In the genomic region with DNA sequence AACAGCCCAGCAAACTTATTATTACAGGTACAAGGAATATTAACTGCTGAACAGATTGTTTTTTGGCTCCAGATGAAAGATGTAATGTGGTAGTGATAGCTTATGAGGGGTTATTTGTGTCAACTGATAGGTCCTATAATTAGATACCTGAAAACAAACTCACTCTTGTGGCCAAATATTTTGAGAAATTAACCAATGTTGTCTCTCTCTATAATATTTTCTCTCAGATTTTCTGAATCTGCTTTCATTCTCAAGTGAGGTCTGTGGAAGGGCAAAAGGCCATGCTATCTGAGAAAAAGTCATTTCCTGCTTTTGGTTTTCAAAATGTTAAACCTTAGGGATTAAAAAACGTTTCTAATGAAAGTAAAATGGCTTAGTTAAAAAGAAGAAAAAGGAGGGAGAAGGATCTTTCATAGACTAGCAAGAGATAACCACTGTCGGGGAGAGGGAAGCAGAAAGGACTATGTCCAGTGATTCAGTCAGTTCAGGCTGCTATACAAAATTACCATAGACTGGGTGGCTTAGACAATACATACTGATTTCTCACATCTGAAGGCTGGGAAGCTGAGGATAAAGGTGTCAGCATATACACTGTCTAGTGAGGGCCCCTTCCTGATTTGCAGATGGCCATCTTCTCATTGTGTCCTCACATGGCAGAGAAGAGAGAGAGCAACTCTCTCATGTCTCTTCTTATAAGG, we compare ENCODE assay signal across 10 cellular contexts.
A peak's percentile ranks its signal among the peaks of the same experiment; 100 is the strongest.
DNase-seq lines count a peak whose midpoint lies in the region; ATAC-seq, FAIRE-seq and TF ChIP-seq lines count a peak whose summit lies in the region.
"Had no signal": no experiment of that assay in that cellular context is flagged by ENCODE, and none has a peak within 500 bp of the region (broad histone marks: within the 10 kb centered on the region; RNA-seq: fewer than 3 reads in every experiment).

No MANE protein-coding gene starts in this region.

- H3K4me2 ChIP-seq in mesenchymal stem cell (ENCODE audit: low read length, poor library complexity, severe bottlenecking), result no peak overlapping the region

- no peak overlapping the region for H2AK5ac ChIP-seq in mesenchymal stem cell (ENCODE audit: low read length, severe bottlenecking)

- peak overlapping the region in 1 of 2 experiments; percentile 32 for H3K4me3 ChIP-seq in mesenchymal stem cell (ENCODE audit: insufficient read depth in 1 of 2, low read depth in 1 of 2, low read length in 2 of 2)

- H2BK120ac ChIP-seq in mesenchymal stem cell (ENCODE audit: low read depth, low read length), result peak overlapping the region; percentile 54

- TF ChIP-seq CTCF in omental fat pad (IDR thresholded peaks at IDR 0.05), result no peak

- H2BK15ac ChIP-seq in mesenchymal stem cell (ENCODE audit: low read depth, poor library complexity, severe bottlenecking), result no peak overlapping the region

- H3K18ac ChIP-seq in mesenchymal stem cell (ENCODE audit: low read depth in 1 of 2, low read length in 2 of 2), result peak overlapping the region in 1 of 2 experiments; percentile 79

- H3K4ac ChIP-seq in mesenchymal stem cell (ENCODE audit: low read depth in 1 of 2, low read length in 2 of 2), result peak overlapping the region in 1 of 2 experiments; percentile 62

- no peak overlapping the region for H4K8ac ChIP-seq in mesenchymal stem cell (ENCODE audit: low read length)

- no peaks in the 10 kb centered on the region for H3K27me3 ChIP-seq in mesenchymal stem cell (ENCODE audit: control insufficient read depth in 1 of 2, insufficient read depth in 1 of 2, low read length in 2 of 2)

- H3K9me3 ChIP-seq in mesenchymal stem cell (ENCODE audit: control insufficient read depth, low read length), result no peaks in the 10 kb centered on the region

- WGBS in mesenchymal stem cell, result 55% methylated on average over 2 of the region's 2 CpGs

- H3K4me1 ChIP-seq in mesenchymal stem cell (ENCODE audit: control insufficient read depth, insufficient read depth, low read depth, low read length), result no peaks in the 10 kb centered on the region

- no peaks in the 10 kb centered on the region for H3K36me3 ChIP-seq in mesenchymal stem cell (ENCODE audit: control insufficient read depth in 1 of 2, insufficient read depth in 2 of 2, low read depth in 1 of 2, low read length in 2 of 2)

- H3K27ac ChIP-seq in mesenchymal stem cell (ENCODE audit: low read length, poor library complexity, severe bottlenecking), result no peak overlapping the region

- H3K9ac ChIP-seq in mesenchymal stem cell (ENCODE audit: low read length), result no peak overlapping the region

- ATAC-seq in GM21576 (IDR thresholded peaks at IDR 0.05; ENCODE audit: unreplicated experiment), result peak; percentile 42
- peak; percentile 43 for ATAC-seq in HG03469 (IDR thresholded peaks at IDR 0.05; ENCODE audit: unreplicated experiment)
- no peak for ATAC-seq in omental fat pad (ENCODE audit: low FRiP score)
- ATAC-seq in GM18519 (IDR thresholded peaks at IDR 0.05; ENCODE audit: low FRiP score, unreplicated experiment), result no peak

- peak overlapping the region; percentile 50 for H4K91ac ChIP-seq in mesenchymal stem cell (ENCODE audit: low read length)

- H2BK5ac ChIP-seq in mesenchymal stem cell (ENCODE audit: low read depth, low read length, poor library complexity, severe bottlenecking), result no peak overlapping the region

- H3K14ac ChIP-seq in mesenchymal stem cell (ENCODE audit: low read length in 2 of 2), result no peak overlapping the region

- no peak overlapping the region for H3K23ac ChIP-seq in mesenchymal stem cell (ENCODE audit: low read length in 2 of 2)

- H2BK12ac ChIP-seq in mesenchymal stem cell (ENCODE audit: low read length in 2 of 2), result peak overlapping the region; percentile 72 to 98

- H3K79me1 ChIP-seq in mesenchymal stem cell (replicated peaks; ENCODE audit: low read length, poor library complexity, severe bottlenecking), result no peaks in the 10 kb centered on the region

- no peak overlapping the region for H2AFZ ChIP-seq in mesenchymal stem cell (ENCODE audit: low read depth, low read length)

- FAIRE-seq in GM18507 (lab: Jason Lieb, UNC), result peak; percentile 65
- FAIRE-seq: RCC 7860 had no signal

- peak; percentile 2 for DNase-seq in GM18507 (ENCODE audit: extremely low spot score, insufficient read length, low read depth)
- DNase-seq in mesenchymal stem cell, result no peak
- no peak for DNase-seq in kidney tubule cell (ENCODE audit: low spot score)
- no peak for DNase-seq in omental fat pad (ENCODE audit: low spot score)
- no peak for DNase-seq in hypothalamus (lab: John Stamatoyannopoulos, UW)
- DNase-seq: C1 segment of cervical spinal cord had no signal

Comparison
In these comparisons a context has a peak if more than half of its experiments do, and no peak if none do; other contexts are left out.
1. ATAC-seq: peak in GM21576 (single experiment) and HG03469 (single experiment); none in omental fat pad (single experiment) and GM18519 (single experiment).